2 cellular contexts compared by ENCODE assay signal in the genomic region with DNA sequence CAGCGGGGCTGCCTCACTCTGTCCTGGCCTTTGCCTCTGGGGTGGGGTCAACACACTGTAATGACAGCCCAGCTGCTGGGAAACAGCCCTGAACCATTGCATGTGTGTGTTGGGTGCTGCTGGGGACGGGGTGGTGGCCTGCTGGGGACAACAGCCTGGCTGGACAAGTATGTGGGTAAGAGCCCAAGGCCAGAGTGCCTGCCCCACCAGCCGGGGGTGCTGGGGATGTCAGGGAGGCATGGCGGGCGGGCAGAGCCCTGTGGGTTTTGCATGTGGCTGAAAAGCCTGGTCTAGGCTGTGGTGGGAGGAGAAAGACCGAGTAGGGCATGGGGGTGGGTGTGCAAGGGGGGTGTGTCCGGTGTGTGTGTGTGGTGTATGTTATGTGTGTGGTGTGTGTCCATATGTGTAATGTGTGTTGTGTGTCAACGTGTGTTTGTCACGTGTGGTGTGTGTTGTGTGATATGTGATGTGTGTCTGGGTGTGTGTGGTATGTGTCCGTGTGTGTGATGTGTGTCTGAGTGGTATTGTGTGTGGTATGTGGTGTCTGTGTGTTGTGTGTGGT.
TF ChIP-seq lines count a peak whose summit lies in the region.

No MANE protein-coding gene starts in this region.

TF ChIP-seq in HEK293, 187 proteins besides CTCF, POLR2A, EP300 and RAD21 (continues in another document):
- TF ChIP-seq ZNF274 (IDR thresholded peaks at IDR 0.05; ENCODE audit: low read length) (no peak), ZNF274 (tag by site-specific recombination; IDR thresholded peaks at IDR 0.05; ENCODE audit: borderline replicate concordance) (0 out of 2 replicates have a peak, but pooled peaks have one; percentile 15), ZBTB11 (tag by site-specific recombination; conservative IDR thresholded peaks at IDR 0.05; ENCODE audit: low read depth) (no peak), ZNF571 (tag by site-specific recombination; IDR thresholded peaks at IDR 0.05) (no peak), ZNF280C (tag by site-specific recombination; IDR thresholded peaks at IDR 0.05) (no peak), ZBTB20 (tag by site-specific recombination; IDR thresholded peaks at IDR 0.05) (peak; percentile 24; the same call in 1 of the 2 replicates), ZNF791 (tag by site-specific recombination; IDR thresholded peaks at IDR 0.05) (no peak; the same call in 1 of the 2 replicates), ZNF404 (tag by site-specific recombination; IDR thresholded peaks at IDR 0.05) (no peak), PRDM4 (tag by site-specific recombination; IDR thresholded peaks at IDR 0.05) (no peak), KLF9 (tag by site-specific recombination; IDR thresholded peaks at IDR 0.05; ENCODE audit: low read depth) (peak; percentile 88)
- TF ChIP-seq, protein P1, sequence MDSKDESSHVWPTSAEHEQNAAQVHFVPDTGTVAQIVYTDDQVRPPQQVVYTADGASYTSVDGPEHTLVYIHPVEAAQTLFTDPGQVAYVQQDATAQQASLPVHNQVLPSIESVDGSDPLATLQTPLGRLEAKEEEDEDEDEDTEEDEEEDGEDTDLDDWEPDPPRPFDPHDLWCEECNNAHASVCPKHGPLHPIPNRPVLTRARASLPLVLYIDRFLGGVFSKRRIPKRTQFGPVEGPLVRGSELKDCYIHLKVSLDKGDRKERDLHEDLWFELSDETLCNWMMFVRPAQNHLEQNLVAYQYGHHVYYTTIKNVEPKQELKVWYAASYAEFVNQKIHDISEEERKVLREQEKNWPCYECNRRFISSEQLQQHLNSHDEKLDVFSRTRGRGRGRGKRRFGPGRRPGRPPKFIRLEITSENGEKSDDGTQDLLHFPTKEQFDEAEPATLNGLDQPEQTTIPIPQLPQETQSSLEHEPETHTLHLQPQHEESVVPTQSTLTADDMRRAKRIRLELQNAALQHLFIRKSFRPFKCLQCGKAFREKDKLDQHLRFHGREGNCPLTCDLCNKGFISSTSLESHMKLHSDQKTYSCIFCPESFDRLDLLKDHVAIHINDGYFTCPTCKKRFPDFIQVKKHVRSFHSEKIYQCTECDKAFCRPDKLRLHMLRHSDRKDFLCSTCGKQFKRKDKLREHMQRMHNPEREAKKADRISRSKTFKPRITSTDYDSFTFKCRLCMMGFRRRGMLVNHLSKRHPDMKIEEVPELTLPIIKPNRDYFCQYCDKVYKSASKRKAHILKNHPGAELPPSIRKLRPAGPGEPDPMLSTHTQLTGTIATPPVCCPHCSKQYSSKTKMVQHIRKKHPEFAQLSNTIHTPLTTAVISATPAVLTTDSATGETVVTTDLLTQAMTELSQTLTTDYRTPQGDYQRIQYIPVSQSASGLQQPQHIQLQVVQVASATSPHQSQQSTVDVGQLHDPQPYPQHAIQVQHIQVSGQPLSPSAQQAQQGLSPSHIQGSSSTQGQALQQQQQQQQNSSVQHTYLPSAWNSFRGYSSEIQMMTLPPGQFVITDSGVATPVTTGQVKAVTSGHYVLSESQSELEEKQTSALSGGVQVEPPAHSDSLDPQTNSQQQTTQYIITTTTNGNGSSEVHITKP (tag by site-specific recombination; IDR thresholded peaks at IDR 0.05), result no peak

TF ChIP-seq in H1, 55 proteins besides CTCF, POLR2A, EP300 and RAD21:
- TF ChIP-seq CBX5 (IDR thresholded peaks at IDR 0.05; ENCODE audit: low read depth, low read length) (no peak), NRF1 (IDR thresholded peaks at IDR 0.05; ENCODE audit: low read depth, low read length) (no peak), TAF1 (IDR thresholded peaks at IDR 0.05; ENCODE audit: low read depth, low read length) (no peak), EZH2 (IDR thresholded peaks at IDR 0.05; ENCODE audit: low read depth, low read length, severe bottlenecking) (no peak), TAF7 (optimal IDR thresholded peaks at IDR 0.05; ENCODE audit: borderline replicate concordance, low read depth, low read length) (no peak), CHD2 (IDR thresholded peaks at IDR 0.05; ENCODE audit: low read length) (no peak), POLR2AphosphoS5 (IDR thresholded peaks at IDR 0.05; ENCODE audit: low read depth, low read length) (no peak), EGR1 (IDR thresholded peaks at IDR 0.05; ENCODE audit: borderline replicate concordance, low read depth, low read length) (no peak), SP2 (IDR thresholded peaks at IDR 0.05; ENCODE audit: low read length) (no peak), YY1 (IDR thresholded peaks at IDR 0.05; ENCODE audit: low read depth, low read length) (no peak), RFX5 (IDR thresholded peaks at IDR 0.05; ENCODE audit: borderline replicate concordance, low read depth, low read length) (no peak), PHF8 (conservative IDR thresholded peaks at IDR 0.05; ENCODE audit: low read depth, low read length) (no peak), RNF2 (IDR thresholded peaks at IDR 0.05; ENCODE audit: borderline replicate concordance, low read depth, low read length, missing control alignments, poor library complexity, severe bottlenecking) (no peak)
- TF ChIP-seq, protein P2, sequence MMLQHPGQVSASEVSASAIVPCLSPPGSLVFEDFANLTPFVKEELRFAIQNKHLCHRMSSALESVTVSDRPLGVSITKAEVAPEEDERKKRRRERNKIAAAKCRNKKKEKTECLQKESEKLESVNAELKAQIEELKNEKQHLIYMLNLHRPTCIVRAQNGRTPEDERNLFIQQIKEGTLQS (IDR thresholded peaks at IDR 0.05; ENCODE audit: insufficient read depth, low read depth, low read length), result no peak
